In the genomic region with DNA sequence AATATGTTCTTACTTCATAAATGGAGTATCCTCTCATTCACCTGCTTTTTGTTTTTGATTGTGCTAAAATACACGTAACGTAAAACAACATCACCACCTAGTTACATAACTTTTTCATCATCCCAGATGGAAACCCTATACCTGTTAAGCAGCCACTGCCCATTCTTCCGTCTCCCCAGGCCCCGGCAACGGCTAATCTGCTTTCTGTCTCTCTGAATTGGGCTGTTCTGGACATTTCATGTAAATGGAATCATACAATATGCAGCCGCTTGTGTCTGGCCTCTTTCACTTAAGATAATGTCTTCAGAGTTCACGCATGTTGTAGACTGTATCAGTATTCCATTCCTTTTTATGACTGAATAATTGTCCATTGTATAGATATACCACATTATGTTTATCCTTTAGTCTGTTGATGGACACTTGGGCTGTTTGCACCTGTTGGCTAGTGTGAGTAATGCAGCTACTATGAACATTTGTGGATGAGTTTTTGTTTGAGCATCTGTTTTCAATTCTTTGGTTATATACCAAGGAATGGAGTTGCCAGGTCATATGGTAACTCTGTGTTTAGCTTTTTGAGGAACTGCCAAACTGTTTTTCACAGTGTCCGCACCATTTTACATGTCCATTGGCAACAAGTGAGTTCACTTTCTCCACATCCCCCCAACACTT, we compare ENCODE assay signal across 8 cellular contexts. TPM values are rescaled to one million over a fixed set of nuclear protein-coding genes. Genes with fewer than 3 reads are reported as not detected.
DNase-seq lines count a peak whose midpoint lies in the region; ATAC-seq, FAIRE-seq and TF ChIP-seq lines count a peak whose summit lies in the region.

No MANE protein-coding gene starts in this region.

- POLR2A ChIA-PET in HepG2 (lab: Yijun Ruan, JAX): no interaction called here

- H3K9ac ChIP-seq in KMS-11 (no peak overlapping the region), adipocyte (ENCODE audit: low read length) (no peak overlapping the region), HepG2 (ENCODE audit: insufficient read depth, low read depth, low read length) (peak overlapping the region; percentile 11; the same call in 1 of the 2 replicates)

- DNase-seq in ELR (ENCODE audit: low read depth): peak; percentile 71
- peak; percentile 74 for DNase-seq in adipocyte (ENCODE audit: low read depth)
- DNase-seq in HepG2 (ENCODE audit: low spot score): peak; percentile 48
- no peak for DNase-seq in caudate nucleus (lab: John Stamatoyannopoulos, UW)
- DNase-seq in globus pallidus (ENCODE audit: low spot score): no peak
- no peak for DNase-seq in retina

- TF ChIP-seq EP300 in HepG2 (IDR thresholded peaks at IDR 0.05; ENCODE audit: low read depth in 2 of 2, low read length in 2 of 2) (no peak), HepG2 (CRISPR knock-in tag; IDR thresholded peaks at IDR 0.05; ENCODE audit: borderline replicate concordance) (no peak)

- TF ChIP-seq POLR2A in HepG2 (IDR thresholded peaks at IDR 0.05; ENCODE audit: insufficient read depth in 1 of 2, low read depth in 2 of 2, low read length in 2 of 2): no peak

- peak; percentile 58 for FAIRE-seq in HepG2 (lab: Jason Lieb, UNC)

- peak overlapping the region; percentile 46 for H3K4me2 ChIP-seq in KMS-11
- H3K4me2 ChIP-seq in HepG2 (ENCODE audit: low read depth, low read length): peak overlapping the region; percentile 83

- TF ChIP-seq CTCF in KMS-11 (conservative IDR thresholded peaks at IDR 0.05; ENCODE audit: low read depth, low read length) (peak; percentile 54), HepG2 (CRISPR knock-in tag; IDR thresholded peaks at IDR 0.05) (no peak)

- TF ChIP-seq RAD21 in HepG2 (CRISPR knock-in tag; IDR thresholded peaks at IDR 0.05): no peak

- H3K9me3 ChIP-seq in adipocyte (ENCODE audit: control insufficient read depth, low read length): no peaks in the 10 kb centered on the region
- no peaks in the 10 kb centered on the region for H3K9me3 ChIP-seq in HepG2 (ENCODE audit: low read length)

- peaks cover 29% of the 10 kb centered on the region for H3K4me1 ChIP-seq in KMS-11 (ENCODE audit: low read depth, poor library complexity, severe bottlenecking)
- H3K4me1 ChIP-seq in adipocyte (ENCODE audit: control insufficient read depth, insufficient read depth, low read length): peaks cover 36% of the 10 kb centered on the region
- peaks cover 75% of the 10 kb centered on the region for H3K4me1 ChIP-seq in HepG2 (ENCODE audit: insufficient read depth, low read length)

- H4K20me1 ChIP-seq in KMS-11 (ENCODE audit: insufficient read depth) (peaks cover 9% of the 10 kb centered on the region; the same call in 1 of the 2 replicates), HepG2 (ENCODE audit: insufficient read depth, low read length) (peaks cover 42% of the 10 kb centered on the region)

- peaks cover 62% of the 10 kb centered on the region for H3K79me2 ChIP-seq in KMS-11 (ENCODE audit: insufficient read depth, low read depth)
- peaks cover 59% of the 10 kb centered on the region for H3K79me2 ChIP-seq in HepG2 (ENCODE audit: insufficient read depth, low read length)

- H3K4me3 ChIP-seq in KMS-11 (IDR thresholded peaks at IDR 0.05; ENCODE audit: insufficient read depth, low read depth, low read length) (no peak overlapping the region), adipocyte (ENCODE audit: low read length) (peak overlapping the region; percentile 86), HepG2 (replicated peaks in 1 of 3; ENCODE audit: insufficient read depth in 1 of 3, low read depth in 2 of 3, low read length in 3 of 3) (peak overlapping the region; percentile 10 to 90 (median 77); a peak in 3 of 6 replicates)

- in situ Hi-C loops in HepG2 (cut with HindIII; ENCODE audit: extremely low pct_ligation_motif_present, low pct_unique_long_range_greater_than_20kb): no loop called here

- intact Hi-C loops in HepG2 (cut with micrococcal nuclease; ENCODE audit: unreplicated experiment): loop anchor here (5.0 to 10.0 kb wide), 3 partner anchors 57 to 639 kb away; partner anchors contain the start of genes ADAP1, GET4 and MICALL2

- H3K36me3 ChIP-seq in KMS-11 (ENCODE audit: insufficient read depth): no peaks in the 10 kb centered on the region; the same call in 1 of the 2 replicates
- no peaks in the 10 kb centered on the region for H3K36me3 ChIP-seq in adipocyte (ENCODE audit: control insufficient read depth, insufficient read depth, low read length, severe bottlenecking)
- peaks cover 0 to under 1% of the 10 kb centered on the region in 2 experiments; a peak in 1 of 5 replicates for H3K36me3 ChIP-seq in HepG2 (replicated peaks in 1 of 2; ENCODE audit: control insufficient read depth in 1 of 2, insufficient read depth in 2 of 2, low read length in 2 of 2)

- H3K27ac ChIP-seq in KMS-11 (no peak overlapping the region), HepG2 (ENCODE audit: extremely low read length, insufficient read depth, low read length) (no peak overlapping the region), caudate nucleus (ENCODE audit: low read depth, low read length) (no peak overlapping the region)

- no TSS peak for BruUV-seq in HepG2 (replicated peaks; lab: Mats Ljungman, UMichigan)

- CTCF ChIA-PET in HepG2 (lab: Yijun Ruan, JAX; ENCODE audit: low intra/inter-chr PET ratio, low total read pairs): no interaction called here

- H2AFZ ChIP-seq in KMS-11 (ENCODE audit: low read depth): no peak overlapping the region
- H2AFZ ChIP-seq in HepG2 (ENCODE audit: low read length): no peak overlapping the region

- no peak for ATAC-seq in HepG2
- no peak for ATAC-seq in GM18907 (IDR thresholded peaks at IDR 0.05; ENCODE audit: unreplicated experiment)

- 81% methylated on average over 7 of the region's 8 CpGs for WGBS in HepG2 (ENCODE audit: low lambda C conversion rate)

- no peaks in the 10 kb centered on the region for H3K27me3 ChIP-seq in KMS-11 (ENCODE audit: insufficient read depth, low read depth)
- no peaks in the 10 kb centered on the region for H3K27me3 ChIP-seq in adipocyte (replicated peaks; ENCODE audit: control insufficient read depth, insufficient read depth, low read length)
- no peaks in the 10 kb centered on the region; a peak in 1 of 5 replicates for H3K27me3 ChIP-seq in HepG2 (ENCODE audit: control insufficient read depth in 1 of 2, insufficient read depth in 2 of 2, low read length in 2 of 2)

TF ChIP-seq in HepG2, 621 proteins besides CTCF, POLR2A, EP300 and RAD21 (continues in another document):
- TF ChIP-seq ZNF549 (CRISPR knock-in tag; IDR thresholded peaks at IDR 0.05) (no peak), RXRA (CRISPR knock-in tag; IDR thresholded peaks at IDR 0.05) (no peak), TSC22D2 (CRISPR knock-in tag; IDR thresholded peaks at IDR 0.05; ENCODE audit: borderline replicate concordance) (no peak)

RNA-seq across cellular contexts. Expression of gene SUN1, which starts 14.1 kb away (rescaled TPM):
- 23.2 and 47.0 TPM in 2 replicates for total RNA-seq in HepG2 (2016; rRNA removed; fragmentation: Illumina TruSeq; extraction: Trizol)
- 20.5 and 20.8 TPM in 2 replicates for total RNA-seq in HepG2 (2016; cell fraction: cytosol; rRNA removed; fragmentation: Illumina TruSeq; extraction: Trizol; ENCODE audit: low read depth)
- total RNA-seq in HepG2 (2016; cell fraction: insoluble cytoplasmic fraction; rRNA removed; fragmentation: Illumina TruSeq; extraction: Trizol): 23.7 and 48.5 TPM in 2 replicates
- 17.9 and 19.0 TPM in 2 replicates for total RNA-seq in HepG2 (2016; cell fraction: membrane; rRNA removed; fragmentation: Illumina TruSeq; extraction: Trizol)
- total RNA-seq in HepG2 (2016; cell fraction: nucleus; rRNA removed; fragmentation: Illumina TruSeq; extraction: Trizol): 73.3 and 80.7 TPM in 2 replicates
- polyA plus RNA-seq in HepG2 (2011; rRNA removed): 126 and 140 TPM in 2 replicates
- polyA plus RNA-seq in HepG2 (2011; cell fraction: cytosol; rRNA removed): 172 and 209 TPM in 2 replicates
- polyA plus RNA-seq in HepG2 (2011; cell fraction: nucleus; rRNA removed): 652 and 741 TPM in 2 replicates
- 71.5 and 75.9 TPM in 2 replicates for polyA plus RNA-seq in HepG2 (2012)
- 8.3 and 11.8 TPM in 2 replicates for polyA plus RNA-seq in HepG2 (2016; cell fraction: cytosol; fragmentation: Illumina TruSeq; extraction: Trizol; ENCODE audit: low read depth)
- polyA plus RNA-seq in HepG2 (2016; cell fraction: insoluble cytoplasmic fraction; fragmentation: Illumina TruSeq; extraction: Trizol; ENCODE audit: low read depth): 18.4 and 20.2 TPM in 2 replicates
- 7.5 and 9.3 TPM in 2 replicates for polyA plus RNA-seq in HepG2 (2016; cell fraction: membrane; fragmentation: Illumina TruSeq; extraction: Trizol; ENCODE audit: low read depth)
- 160 and 177 TPM in 2 replicates for polyA plus RNA-seq in HepG2 (2016; cell fraction: nucleus; fragmentation: Illumina TruSeq; extraction: Trizol; ENCODE audit: insufficient read depth, low read depth)
- polyA minus RNA-seq in HepG2 (2011; rRNA and poly(A)+ RNA removed; ENCODE audit: low replicate concordance): 212 and 267 TPM in 2 replicates
- polyA minus RNA-seq in HepG2 (2011; cell fraction: cytosol; rRNA and poly(A)+ RNA removed): 55.5 and 58.0 TPM in 2 replicates
- 208 and 210 TPM in 2 replicates for polyA minus RNA-seq in HepG2 (2011; cell fraction: nucleus; rRNA and poly(A)+ RNA removed)

RNA-seq across cellular contexts. Expression of gene GET4, which starts 58.2 kb away (rescaled TPM):
- 28.2 and 31.6 TPM in 2 replicates for total RNA-seq in HepG2 (2016; rRNA removed; fragmentation: Illumina TruSeq; extraction: Trizol)
- 7.8 and 8.0 TPM in 2 replicates for total RNA-seq in HepG2 (2016; cell fraction: cytosol; rRNA removed; fragmentation: Illumina TruSeq; extraction: Trizol; ENCODE audit: low read depth)
- total RNA-seq in HepG2 (2016; cell fraction: insoluble cytoplasmic fraction; rRNA removed; fragmentation: Illumina TruSeq; extraction: Trizol): 27.8 and 31.5 TPM in 2 replicates
- total RNA-seq in HepG2 (2016; cell fraction: membrane; rRNA removed; fragmentation: Illumina TruSeq; extraction: Trizol): 18.9 and 22.1 TPM in 2 replicates
- 26.6 and 28.2 TPM in 2 replicates for total RNA-seq in HepG2 (2016; cell fraction: nucleus; rRNA removed; fragmentation: Illumina TruSeq; extraction: Trizol)
- 35.2 and 44.4 TPM in 2 replicates for polyA plus RNA-seq in HepG2 (2011; rRNA removed)
- 32.6 and 49.3 TPM in 2 replicates for polyA plus RNA-seq in HepG2 (2011; cell fraction: cytosol; rRNA removed)
- 186 and 201 TPM in 2 replicates for polyA plus RNA-seq in HepG2 (2011; cell fraction: nucleus; rRNA removed)
- 33.0 and 39.4 TPM in 2 replicates for polyA plus RNA-seq in HepG2 (2012)
- polyA plus RNA-seq in HepG2 (2016; cell fraction: cytosol; fragmentation: Illumina TruSeq; extraction: Trizol; ENCODE audit: low read depth): 13.8 and 16.4 TPM in 2 replicates
- polyA plus RNA-seq in HepG2 (2016; cell fraction: insoluble cytoplasmic fraction; fragmentation: Illumina TruSeq; extraction: Trizol; ENCODE audit: low read depth): 49.1 and 51.2 TPM in 2 replicates
- 21.9 and 26.3 TPM in 2 replicates for polyA plus RNA-seq in HepG2 (2016; cell fraction: membrane; fragmentation: Illumina TruSeq; extraction: Trizol; ENCODE audit: low read depth)
- 111 and 112 TPM in 2 replicates for polyA plus RNA-seq in HepG2 (2016; cell fraction: nucleus; fragmentation: Illumina TruSeq; extraction: Trizol; ENCODE audit: insufficient read depth, low read depth)
- 16.3 and 17.4 TPM in 2 replicates for polyA minus RNA-seq in HepG2 (2011; rRNA and poly(A)+ RNA removed; ENCODE audit: low replicate concordance)
- polyA minus RNA-seq in HepG2 (2011; cell fraction: cytosol; rRNA and poly(A)+ RNA removed): 9.7 and 12.6 TPM in 2 replicates
- 19.2 and 26.4 TPM in 2 replicates for polyA minus RNA-seq in HepG2 (2011; cell fraction: nucleus; rRNA and poly(A)+ RNA removed)

Comparison
In these comparisons a context has a peak if more than half of its experiments do, and no peak if none do; other contexts are left out.
1. DNase-seq: peak in ELR (single experiment), adipocyte (single experiment) and HepG2 (single experiment); none in caudate nucleus (0 of 61), globus pallidus (single experiment) and retina (single experiment).